Comparison of ENCODE assay signal across 22 cellular contexts in genomic region chr2:174997110-174997509, GRCh38.
"Had no signal": no experiment of that assay in that cellular context is flagged by ENCODE, and none has a peak within 500 bp of the region (broad histone marks: within the 10 kb centered on the region; RNA-seq: fewer than 3 reads in every experiment).

No MANE protein-coding gene starts in this region.

- DNase-seq: activated CD4-positive, alpha-beta T cell treated with anti-CD3 and anti-CD28 coated beads, Interleukin-2, amount 50 U/mL, for 4 hours; activated CD8-positive, alpha-beta memory T cell treated with anti-CD3 and anti-CD28 coated beads for 24 hours; activated CD8-positive, alpha-beta memory T cell treated with anti-CD3 and anti-CD28 coated beads, Interleukin-2, amount 50 U/mL, for 4 hours; activated naive CD4-positive, alpha-beta T cell; activated naive CD8-positive, alpha-beta T cell treated with anti-CD3 and anti-CD28 coated beads for 36 hours; activated T-cell treated with anti-CD3 and anti-CD28 coated beads, Interleukin-2, amount 50 U/mL, for 24 hours; amniotic stem cell; cerebellar nuclear complex; heart right ventricle; left lung; ovary; SK-N-SH; stimulated activated CD4-positive, alpha-beta T cell treated with anti-CD3 and anti-CD28 coated beads, Interleukin-4, amount 100 ng/mL, for 24 hours; stimulated activated naive CD4-positive, alpha-beta T cell treated with Interleukin-2 at 50 U/mL for 16 hours; T-helper 1 cell; T1000; upper lobe of left lung had no signal

- H3K27ac ChIP-seq: epithelial cell of prostate, left lung, ovary, prostate gland had no signal

- H3K4me1 ChIP-seq: prostate gland had no signal

- H3K27ac Mint-ChIP-seq: activated naive CD8-positive, alpha-beta T cell treated with anti-CD3 and anti-CD28 coated beads for 36 hours; activated T-cell treated with anti-CD3 and anti-CD28 coated beads, Interleukin-2, amount 50 U/mL, for 24 hours; activated T-helper 2 cell treated with anti-CD3 and anti-CD28 coated beads, Interferon-gamma antibody, Interleukin-2, Interleukin-4, amounts not matched to agents 10 μg/mL and 5 μg/mL and 100 μg/mL, durations not matched to agents 14 hours and 24 hours and 36 hours; natural killer cell treated with Interleukin-12 subunit alpha and Interleukin-12 subunit beta and Interleukin-15 and Interleukin-18, amount 100 ng/mL, for 72 hours; WTC11 had no signal

- H3K9me3 Mint-ChIP-seq: activated naive CD8-positive, alpha-beta T cell treated with anti-CD3 and anti-CD28 coated beads for 36 hours; activated T-cell treated with anti-CD3 and anti-CD28 coated beads, Interleukin-2, amount 50 U/mL, for 24 hours; activated T-helper 2 cell treated with anti-CD3 and anti-CD28 coated beads, Interferon-gamma antibody, Interleukin-2, Interleukin-4, amounts not matched to agents 10 μg/mL and 5 μg/mL and 100 μg/mL, durations not matched to agents 14 hours and 24 hours and 36 hours; natural killer cell treated with Interleukin-12 subunit alpha and Interleukin-12 subunit beta and Interleukin-15 and Interleukin-18, amount 100 ng/mL, for 72 hours; WTC11 had no signal

- H3K36me3 ChIP-seq: heart right ventricle, left lung, ovary, prostate gland, upper lobe of left lung had no signal

- ATAC-seq: left lung; natural killer cell treated with Interleukin-12 subunit alpha and Interleukin-12 subunit beta and Interleukin-15 and Interleukin-18, amount 100 ng/mL, for 72 hours; WTC11 had no signal

- H3K9ac ChIP-seq: SK-N-SH had no signal

- H3K36me3 Mint-ChIP-seq: activated naive CD8-positive, alpha-beta T cell treated with anti-CD3 and anti-CD28 coated beads for 36 hours; natural killer cell treated with Interleukin-12 subunit alpha and Interleukin-12 subunit beta and Interleukin-15 and Interleukin-18, amount 100 ng/mL, for 72 hours had no signal

- H3K4me3 ChIP-seq: heart right ventricle, left lung, ovary, prostate gland, upper lobe of left lung had no signal

- H3K9me3 ChIP-seq: heart right ventricle, left lung, ovary, prostate gland, SK-N-SH, upper lobe of left lung had no signal

- H3K27me3 ChIP-seq: ovary, upper lobe of left lung had no signal
